In genomic region chr21:41764558-41765392, GRCh38 we compare ENCODE assay signal across 1 cellular context.
TF ChIP-seq lines count a peak whose summit lies in the region.

No MANE protein-coding gene starts in this region.

TF ChIP-seq in HepG2, 621 proteins besides CTCF, POLR2A, EP300 and RAD21 (continued from another document and continues in another):
- TF ChIP-seq ZNF501 (CRISPR knock-in tag; IDR thresholded peaks at IDR 0.05), result no peak
- no peak for TF ChIP-seq ZNF773 (CRISPR knock-in tag; IDR thresholded peaks at IDR 0.05; ENCODE audit: borderline replicate concordance)
- no peak for TF ChIP-seq GPBP1L1 (CRISPR knock-in tag; IDR thresholded peaks at IDR 0.05)
- TF ChIP-seq NR2C2 (CRISPR knock-in tag; IDR thresholded peaks at IDR 0.05; ENCODE audit: borderline replicate concordance), result no peak
- no peak for TF ChIP-seq ZBTB43 (CRISPR knock-in tag; conservative IDR thresholded peaks at IDR 0.05)
- TF ChIP-seq WIZ (CRISPR knock-in tag; IDR thresholded peaks at IDR 0.05), result no peak
- TF ChIP-seq NFE2 (CRISPR knock-in tag; IDR thresholded peaks at IDR 0.05), result no peak
- TF ChIP-seq AHR (CRISPR knock-in tag; IDR thresholded peaks at IDR 0.05), result no peak
- TF ChIP-seq ZFP90 (CRISPR knock-in tag; IDR thresholded peaks at IDR 0.05; ENCODE audit: borderline replicate concordance), result peak; percentile 96; the same call in 1 of the 2 replicates
- TF ChIP-seq NKX3-1 (CRISPR knock-in tag; IDR thresholded peaks at IDR 0.05), result no peak
- no peak for TF ChIP-seq ZNF512 (CRISPR knock-in tag; IDR thresholded peaks at IDR 0.05)
- no peak for TF ChIP-seq ZNF710 (CRISPR knock-in tag; IDR thresholded peaks at IDR 0.05; ENCODE audit: borderline replicate concordance)
- TF ChIP-seq FOXK2 (IDR thresholded peaks at IDR 0.05), result no peak
- no peak for TF ChIP-seq GABPA (IDR thresholded peaks at IDR 0.05; ENCODE audit: low read depth, low read length)
- no peak for TF ChIP-seq GABPA (CRISPR knock-in tag; IDR thresholded peaks at IDR 0.05; ENCODE audit: low read depth)
- no peak; the same call in 1 of the 2 replicates for TF ChIP-seq NR2F6 (IDR thresholded peaks at IDR 0.05)
- peak; percentile 44; the same call in 1 of the 2 replicates for TF ChIP-seq NR2F6 (CRISPR knock-in tag; IDR thresholded peaks at IDR 0.05)
- TF ChIP-seq TGIF2 (CRISPR knock-in tag; IDR thresholded peaks at IDR 0.05), result no peak
- TF ChIP-seq KDM6A (CRISPR knock-in tag; IDR thresholded peaks at IDR 0.05; ENCODE audit: low read depth), result no peak
- no peak for TF ChIP-seq ZNF230 (CRISPR knock-in tag; IDR thresholded peaks at IDR 0.05)
- TF ChIP-seq E2F2 (CRISPR knock-in tag; IDR thresholded peaks at IDR 0.05; ENCODE audit: borderline replicate concordance), result no peak
- 0 out of 3 replicates have a peak, but pooled peaks have one; percentile 25 for TF ChIP-seq MXI1 (IDR thresholded peaks at IDR 0.05; ENCODE audit: borderline replicate concordance, low read depth, low read length)
- TF ChIP-seq ZNF709 (CRISPR knock-in tag; IDR thresholded peaks at IDR 0.05), result no peak
- TF ChIP-seq GLI4 (CRISPR knock-in tag; IDR thresholded peaks at IDR 0.05; ENCODE audit: borderline replicate concordance), result no peak
- TF ChIP-seq FOXO1 (CRISPR knock-in tag; IDR thresholded peaks at IDR 0.05), result no peak
- no peak for TF ChIP-seq ATF6 (CRISPR knock-in tag; conservative IDR thresholded peaks at IDR 0.05)
- TF ChIP-seq EEA1 (CRISPR knock-in tag; IDR thresholded peaks at IDR 0.05; ENCODE audit: borderline replicate concordance), result no peak
- TF ChIP-seq MAX (IDR thresholded peaks at IDR 0.05), result peak; percentile 75
- TF ChIP-seq MED8 (CRISPR knock-in tag; IDR thresholded peaks at IDR 0.05; ENCODE audit: insufficient replicate concordance), result no peak
- TF ChIP-seq SALL1 (CRISPR knock-in tag; IDR thresholded peaks at IDR 0.05), result no peak
- peak; percentile 83 for TF ChIP-seq HNF1A (IDR thresholded peaks at IDR 0.05; ENCODE audit: low read depth)
- peak; percentile 92 for TF ChIP-seq HNF1A (CRISPR knock-in tag; IDR thresholded peaks at IDR 0.05; ENCODE audit: borderline replicate concordance)
- no peak for TF ChIP-seq GMEB2 (CRISPR knock-in tag; IDR thresholded peaks at IDR 0.05; ENCODE audit: low read depth)
- no peak for TF ChIP-seq ZSCAN21 (CRISPR knock-in tag; IDR thresholded peaks at IDR 0.05; ENCODE audit: borderline replicate concordance)
- no peak for TF ChIP-seq RNF2 (conservative IDR thresholded peaks at IDR 0.05; ENCODE audit: low read depth)
- TF ChIP-seq ARID4A (CRISPR knock-in tag; IDR thresholded peaks at IDR 0.05; ENCODE audit: borderline replicate concordance), result peak; percentile 39; the same call in 1 of the 2 replicates
- no peak for TF ChIP-seq SP140L (CRISPR knock-in tag; IDR thresholded peaks at IDR 0.05; ENCODE audit: borderline replicate concordance)
- no peak for TF ChIP-seq ZNF747 (CRISPR knock-in tag; IDR thresholded peaks at IDR 0.05; ENCODE audit: borderline replicate concordance)
- no peak for TF ChIP-seq ATF7-NPFF (CRISPR knock-in tag; IDR thresholded peaks at IDR 0.05; ENCODE audit: low read depth)
- no peak for TF ChIP-seq E2F1 (CRISPR knock-in tag; IDR thresholded peaks at IDR 0.05)
